ENCODE assay signal across 7 cellular contexts in the genomic region with DNA sequence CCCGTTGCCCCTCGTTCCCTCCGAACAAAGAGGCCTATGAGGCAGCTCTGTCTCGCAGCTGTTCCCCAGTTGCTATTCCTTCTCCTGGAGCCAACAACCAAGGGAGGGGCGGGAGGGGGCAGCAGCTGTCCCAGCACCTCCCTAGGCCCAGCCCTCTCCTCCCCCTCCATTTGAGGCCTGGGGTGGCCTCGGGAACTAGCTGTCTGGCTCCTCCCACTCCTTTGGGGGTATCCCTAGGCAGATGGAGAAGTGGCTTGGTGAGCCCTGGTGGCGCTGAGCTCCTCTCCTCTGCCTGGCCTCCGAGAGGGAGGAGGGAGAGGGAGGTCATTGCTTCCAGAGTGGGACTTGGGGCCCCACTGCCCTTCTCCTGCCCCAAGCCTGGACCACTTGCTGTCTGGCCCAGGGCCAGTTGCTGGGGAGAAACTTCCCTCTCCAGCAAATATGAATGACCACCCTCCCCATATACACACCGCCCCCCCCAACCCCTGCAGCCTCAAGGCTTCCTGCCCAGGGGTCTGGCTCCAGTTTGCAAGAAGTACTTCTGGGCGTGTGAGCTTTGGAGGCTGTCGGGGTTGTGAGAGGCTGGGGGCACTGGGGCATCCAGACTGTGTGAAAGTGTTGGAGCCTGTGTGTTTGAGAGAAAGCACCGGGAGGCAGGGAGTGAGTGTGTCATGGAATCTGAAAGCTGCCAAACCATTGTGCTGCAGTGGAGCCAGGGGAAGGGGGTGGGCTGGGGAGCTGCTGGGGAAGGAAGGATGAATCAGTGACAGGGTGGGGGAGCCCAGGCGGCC. TPM values are rescaled to one million over a fixed set of nuclear protein-coding genes. Genes with fewer than 3 reads are reported as not detected.
DNase-seq lines count a peak whose midpoint lies in the region; ATAC-seq and TF ChIP-seq lines count a peak whose summit lies in the region.

No MANE protein-coding gene starts in this region.

- H2BK15ac ChIP-seq in IMR-90 (ENCODE audit: low read depth, low read length) = no peak overlapping the region

- 0 out of 2 replicates have a peak, but pooled peaks have one; percentile 6 for TF ChIP-seq RAD21 in IMR-90 (IDR thresholded peaks at IDR 0.05; ENCODE audit: low read length)

- in situ Hi-C loops in IMR-90 (cut with MboI; ENCODE audit: low sequenced_read_pairs) = no loop called here
- in situ Hi-C loops in astrocyte of the cerebellum (cut with HindIII; ENCODE audit: low sequenced_read_pairs) = no loop called here

- peak overlapping the region; percentile 24 for H2AFZ ChIP-seq in IMR-90 (replicated peaks; ENCODE audit: low read length, poor library complexity)

- peak overlapping the region; percentile 49 for H2AK5ac ChIP-seq in IMR-90 (ENCODE audit: low read depth, low read length)

- DNase-seq in IMR-90 (peak; percentile 88), astrocyte of the cerebellum (ENCODE audit: low read depth) (peak; percentile 92), iPS-NIHi7 (ENCODE audit: extremely low spot score) (peak; percentile 54), stromal cell of bone marrow (ENCODE audit: low read depth) (peak; percentile 92), HuH-7.5 (ENCODE audit: low spot score) (no peak)
- no peak for DNase-seq in naive thymus-derived CD8-positive, alpha-beta T cell

- H3K18ac ChIP-seq in IMR-90 (ENCODE audit: low read depth, low read length) = peak overlapping the region; percentile 77

- H3K4me1 ChIP-seq in IMR-90 (ENCODE audit: control insufficient read depth, insufficient read depth, low read length) = peaks cover 31% of the 10 kb centered on the region

- POLR2A ChIA-PET in IMR-90 (lab: Charles Lee; ENCODE audit: unreplicated experiment) = interaction anchor here (0.5 to 1.9 kb wide), 5 partner anchors 77 to 355 kb away, joined by 3 to 12 read pairs (median 3); partner anchors contain the start of genes CALU and SMO
- POLR2A ChIA-PET in naive thymus-derived CD8-positive, alpha-beta T cell (lab: Charles Lee) = interaction anchor here (0.6 to 1.0 kb wide), 2 partner anchors 18 to 34 kb away, joined by 4 read pairs; no protein-coding TSS in a partner anchor

- CTCF ChIA-PET in IMR-90 (lab: Yijun Ruan, JAX) = interaction anchor here (0.9 kb wide), 1 partner anchor 225 kb away, joined by 3 read pairs; no protein-coding TSS in a partner anchor

- no peaks in the 10 kb centered on the region for H3K27me3 ChIP-seq in IMR-90 (ENCODE audit: control insufficient read depth, insufficient read depth, low read length)

- no peaks in the 10 kb centered on the region for H3K36me3 Mint-ChIP-seq in naive thymus-derived CD8-positive, alpha-beta T cell

- H3K9me3 Mint-ChIP-seq in naive thymus-derived CD8-positive, alpha-beta T cell = no peaks in the 10 kb centered on the region

- H3K4me3 ChIP-seq in IMR-90 (ENCODE audit: insufficient read depth, low read depth, low read length) = peak overlapping the region; percentile 99
- H3K4me3 ChIP-seq in astrocyte of the cerebellum (ENCODE audit: low read depth, low read length) = peak overlapping the region; percentile 87

- H3K9me1 ChIP-seq in IMR-90 (ENCODE audit: insufficient read depth, low read length) = 0 out of 2 replicates have a peak, but pooled peaks cover 2% of the 10 kb centered on the region

- H3K4me1 Mint-ChIP-seq in naive thymus-derived CD8-positive, alpha-beta T cell = peaks cover 5 to 28% (median 18%) of the 10 kb centered on the region in 4 donors

- dilution Hi-C loops in IMR-90 (cut with HindIII; ENCODE audit: low sequenced_read_pairs, unreplicated experiment) = no loop called here

- H2AK9ac ChIP-seq in IMR-90 (replicated peaks; ENCODE audit: low read depth, low read length, poor library complexity) = peak overlapping the region; percentile 88

- peak overlapping the region; percentile 72; the same call in 1 of the 2 replicates for H3K14ac ChIP-seq in IMR-90 (replicated peaks; ENCODE audit: low read depth, low read length)

- TF ChIP-seq POLR2A in IMR-90 (IDR thresholded peaks at IDR 0.05; ENCODE audit: low read depth, low read length) = no peak

- BruUV-seq in IMR-90 (replicated peaks; lab: Mats Ljungman, UMichigan) = no TSS peak

- peak overlapping the region in 1 of 10 donors; percentile 24 for H3K4me3 Mint-ChIP-seq in naive thymus-derived CD8-positive, alpha-beta T cell

- H3K4me2 ChIP-seq in IMR-90 (ENCODE audit: low read depth, low read length) = peak overlapping the region; percentile 95

- H4K5ac ChIP-seq in IMR-90 (ENCODE audit: low read depth, low read length) = peak overlapping the region; percentile 74

- peak overlapping the region; percentile 66; the same call in 1 of the 2 replicates for H2BK120ac ChIP-seq in IMR-90 (ENCODE audit: low read depth, low read length)

- WGBS in IMR-90 (ENCODE audit: extremely low coverage in 2 of 2, insufficient read length in 1 of 2), 2 experiments = 0% methylated on average over 3 of the region's 13 CpGs; no CpG with 5 or more reads in 1 of the 2 experiments

- H4K91ac ChIP-seq in IMR-90 (ENCODE audit: insufficient read depth, low read depth, low read length) = peak overlapping the region; percentile 76; the same call in 1 of the 2 replicates

- H2BK5ac ChIP-seq in IMR-90 (ENCODE audit: low read depth, low read length, poor library complexity, severe bottlenecking) = peak overlapping the region; percentile 90

- no peaks in the 10 kb centered on the region for H3K9me3 ChIP-seq in IMR-90 (ENCODE audit: control insufficient read depth, insufficient read depth, low read length)

- intact Hi-C loops in IMR-90 (cut with micrococcal nuclease) = loop anchor here (5.0 kb wide), 1 partner anchor 91 kb away; no protein-coding TSS in a partner anchor

- H3K27ac Mint-ChIP-seq in naive thymus-derived CD8-positive, alpha-beta T cell = peak overlapping the region in 1 of 10 donors; percentile 80

- peaks cover 9 to 26% (median 15%) of the 10 kb centered on the region in 5 donors for H3K27me3 Mint-ChIP-seq in naive thymus-derived CD8-positive, alpha-beta T cell

- peaks cover 87% of the 10 kb centered on the region for H4K20me1 ChIP-seq in IMR-90 (ENCODE audit: insufficient read depth, low read length)

- no peak overlapping the region for H3K56ac ChIP-seq in IMR-90 (ENCODE audit: extremely low read depth, insufficient read depth, low read length)

- peak overlapping the region; percentile 59 for H3K4ac ChIP-seq in IMR-90 (ENCODE audit: low read depth, low read length)

- peak overlapping the region; percentile 49 to 62; a peak in 2 of 4 replicates for H4K8ac ChIP-seq in IMR-90 (ENCODE audit: low read depth in 2 of 2, low read length in 2 of 2)

- peaks cover 34% of the 10 kb centered on the region for H3K36me3 ChIP-seq in IMR-90 (ENCODE audit: control insufficient read depth, insufficient read depth, low read length)

- no peak for TF ChIP-seq CTCF in IMR-90 (conservative IDR thresholded peaks at IDR 0.05; ENCODE audit: low read depth, low read length)
- TF ChIP-seq CTCF in astrocyte of the cerebellum (IDR thresholded peaks at IDR 0.05; ENCODE audit: low read depth, low read length, missing control alignments) = no peak

- H3K23ac ChIP-seq in IMR-90 (ENCODE audit: low read depth, low read length) = peak overlapping the region; percentile 55

- H2BK20ac ChIP-seq in IMR-90 (ENCODE audit: low read depth, low read length) = no peak overlapping the region

- H3K79me1 ChIP-seq in IMR-90 (ENCODE audit: low read depth in 1 of 2, low read length in 2 of 2) = peaks cover 9 to 65% of the 10 kb centered on the region in 2 experiments

- ATAC-seq in IMR-90 (ENCODE audit: low read depth) (peak; percentile 18), HG03520 (IDR thresholded peaks at IDR 0.05; ENCODE audit: unreplicated experiment) (no peak)
- no peak for ATAC-seq in naive thymus-derived CD8-positive, alpha-beta T cell

- peak overlapping the region; percentile 95 for H3K27ac ChIP-seq in IMR-90 (ENCODE audit: insufficient read depth, low read length)

- peak overlapping the region; percentile 87 for H3K9ac ChIP-seq in IMR-90 (ENCODE audit: low read depth, low read length)

TF ChIP-seq in IMR-90, 13 proteins besides CTCF, POLR2A, EP300 and RAD21:
- TF ChIP-seq RCOR1 (IDR thresholded peaks at IDR 0.05; ENCODE audit: insufficient replicate concordance, low read length) (no peak), MAZ (IDR thresholded peaks at IDR 0.05; ENCODE audit: borderline replicate concordance, low read depth, low read length) (0 out of 2 replicates have a peak, but pooled peaks have one; percentile 28)

RNA-seq across cellular contexts. Expression of gene FLNC, which starts 3.1 kb away (rescaled TPM):
- 116 and 139 TPM in 2 replicates for total RNA-seq in IMR-90 (2012; rRNA removed)
- polyA plus RNA-seq in IMR-90 (2012; rRNA removed) = 154 and 167 TPM in 2 replicates
- polyA plus RNA-seq in IMR-90 (2012; cell fraction: cytosol; rRNA removed) = 67.5 and 137 TPM in 2 replicates
- polyA plus RNA-seq in IMR-90 (2012; cell fraction: nucleus; rRNA removed; ENCODE audit: low replicate concordance) = 165 and 525 TPM in 2 replicates
- not detected for total RNA-seq in naive thymus-derived CD8-positive, alpha-beta T cell
- under 1 TPM in 1 of 3 donors, not detected in 2; 0.01 TPM for polyA plus RNA-seq in naive thymus-derived CD8-positive, alpha-beta T cell

RNA-seq across cellular contexts. Expression of gene ATP6V1F, which starts 29.3 kb away (rescaled TPM):
- total RNA-seq in IMR-90 (2012; rRNA removed) = 61.1 and 104 TPM in 2 replicates
- polyA plus RNA-seq in IMR-90 (2012; rRNA removed) = 321 and 346 TPM in 2 replicates
- 128 and 421 TPM in 2 replicates for polyA plus RNA-seq in IMR-90 (2012; cell fraction: cytosol; rRNA removed)
- 84.2 and 106 TPM in 2 replicates for polyA plus RNA-seq in IMR-90 (2012; cell fraction: nucleus; rRNA removed; ENCODE audit: low replicate concordance)
- total RNA-seq in naive thymus-derived CD8-positive, alpha-beta T cell = 10 to 100 TPM; 65.1 to 69.2 TPM
- 100 to 1,000 TPM; 305 to 319 (median 313) TPM for polyA plus RNA-seq in naive thymus-derived CD8-positive, alpha-beta T cell

RNA-seq across cellular contexts. Expression of gene CCDC136, which starts 41.6 kb away (rescaled TPM):
- total RNA-seq in IMR-90 (2012; rRNA removed) = 7.7 and 8.3 TPM in 2 replicates
- 15.1 and 18.0 TPM in 2 replicates for polyA plus RNA-seq in IMR-90 (2012; rRNA removed)
- 5.3 and 5.9 TPM in 2 replicates for polyA plus RNA-seq in IMR-90 (2012; cell fraction: cytosol; rRNA removed)
- 41.0 and 106 TPM in 2 replicates for polyA plus RNA-seq in IMR-90 (2012; cell fraction: nucleus; rRNA removed; ENCODE audit: low replicate concordance)
- 10 to 100 TPM; 16.0 to 16.5 TPM for total RNA-seq in naive thymus-derived CD8-positive, alpha-beta T cell
- 1 to 10 TPM in 2 of 3 donors, under 1 TPM in 1; 0.43 to 3.4 (median 1.1) TPM for polyA plus RNA-seq in naive thymus-derived CD8-positive, alpha-beta T cell

RNA-seq across cellular contexts. Expression of gene OPN1SW, which starts 57.7 kb away (rescaled TPM):
- not detected in 2 replicates for total RNA-seq in IMR-90 (2012; rRNA removed)
- not detected in 2 replicates for polyA plus RNA-seq in IMR-90 (2012; rRNA removed)
- polyA plus RNA-seq in IMR-90 (2012; cell fraction: cytosol; rRNA removed) = 0.04 TPM in 1 of 2 replicates, not detected in the other
- polyA plus RNA-seq in IMR-90 (2012; cell fraction: nucleus; rRNA removed; ENCODE audit: low replicate concordance) = not detected in 2 replicates
- not detected for total RNA-seq in naive thymus-derived CD8-positive, alpha-beta T cell
- under 1 TPM in 1 of 3 donors, not detected in 2; 0.24 TPM for polyA plus RNA-seq in naive thymus-derived CD8-positive, alpha-beta T cell

Comparison
In these comparisons a context has a peak if more than half of its experiments do, and no peak if none do; other contexts are left out.
1. DNase-seq: peak in IMR-90 (single experiment), astrocyte of the cerebellum (single experiment), iPS-NIHi7 (single experiment) and stromal cell of bone marrow (single experiment); none in naive thymus-derived CD8-positive, alpha-beta T cell (0 of 10) and HuH-7.5 (single experiment).
2. RNA of gene FLNC, which starts 3.1 kb away (total RNA-seq): 116 to 139 TPM in IMR-90; not detected in naive thymus-derived CD8-positive, alpha-beta T cell; every median in the first group is over 100 times any median in the second.